Comparison of ENCODE assay signal across 2 cellular contexts in genomic region chr1:229506633-229507032, GRCh38.
TF ChIP-seq lines count a peak whose summit lies in the region.

No MANE protein-coding gene starts in this region.

TF ChIP-seq in HepG2, 621 proteins besides CTCF, POLR2A, EP300 and RAD21:
- TF ChIP-seq SP140L (CRISPR knock-in tag; IDR thresholded peaks at IDR 0.05; ENCODE audit: borderline replicate concordance) (no peak), GPBP1L1 (CRISPR knock-in tag; IDR thresholded peaks at IDR 0.05) (no peak), ZNF614 (CRISPR knock-in tag; IDR thresholded peaks at IDR 0.05; ENCODE audit: borderline replicate concordance) (no peak), ZNF30 (CRISPR knock-in tag; IDR thresholded peaks at IDR 0.05) (no peak), RNF2 (conservative IDR thresholded peaks at IDR 0.05; ENCODE audit: low read depth) (no peak), AKAP8 (CRISPR knock-in tag; IDR thresholded peaks at IDR 0.05) (no peak), HNF4A (CRISPR knock-in tag; IDR thresholded peaks at IDR 0.05) (no peak), ZNF543 (CRISPR knock-in tag; IDR thresholded peaks at IDR 0.05) (no peak)
- TF ChIP-seq, protein P1, sequence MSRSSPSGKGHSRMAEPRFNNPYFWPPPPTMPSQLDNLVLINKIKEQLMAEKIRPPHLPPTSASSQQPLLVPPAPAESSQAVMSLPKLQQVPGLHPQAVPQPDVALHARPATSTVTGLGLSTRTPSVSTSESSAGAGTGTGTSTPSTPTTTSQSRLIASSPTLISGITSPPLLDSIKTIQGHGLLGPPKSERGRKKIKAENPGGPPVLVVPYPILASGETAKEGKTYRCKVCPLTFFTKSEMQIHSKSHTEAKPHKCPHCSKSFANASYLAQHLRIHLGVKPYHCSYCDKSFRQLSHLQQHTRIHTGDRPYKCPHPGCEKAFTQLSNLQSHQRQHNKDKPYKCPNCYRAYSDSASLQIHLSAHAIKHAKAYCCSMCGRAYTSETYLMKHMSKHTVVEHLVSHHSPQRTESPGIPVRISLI (CRISPR knock-in tag; IDR thresholded peaks at IDR 0.05; ENCODE audit: borderline replicate concordance), result no peak

TF ChIP-seq in WTC11, 78 proteins besides CTCF, POLR2A, EP300 and RAD21:
- TF ChIP-seq ZNF671 (CRISPR knock-in tag; IDR thresholded peaks at IDR 0.05), result no peak
- TF ChIP-seq E2F5 (CRISPR knock-in tag; IDR thresholded peaks at IDR 0.05), result no peak
- no peak for TF ChIP-seq TCF7 (CRISPR knock-in tag; IDR thresholded peaks at IDR 0.05; ENCODE audit: low read depth)
- TF ChIP-seq HMGA2 (CRISPR knock-in tag; IDR thresholded peaks at IDR 0.05), result no peak
- TF ChIP-seq USF2 (CRISPR knock-in tag; IDR thresholded peaks at IDR 0.05), result no peak
- TF ChIP-seq, protein P2, sequence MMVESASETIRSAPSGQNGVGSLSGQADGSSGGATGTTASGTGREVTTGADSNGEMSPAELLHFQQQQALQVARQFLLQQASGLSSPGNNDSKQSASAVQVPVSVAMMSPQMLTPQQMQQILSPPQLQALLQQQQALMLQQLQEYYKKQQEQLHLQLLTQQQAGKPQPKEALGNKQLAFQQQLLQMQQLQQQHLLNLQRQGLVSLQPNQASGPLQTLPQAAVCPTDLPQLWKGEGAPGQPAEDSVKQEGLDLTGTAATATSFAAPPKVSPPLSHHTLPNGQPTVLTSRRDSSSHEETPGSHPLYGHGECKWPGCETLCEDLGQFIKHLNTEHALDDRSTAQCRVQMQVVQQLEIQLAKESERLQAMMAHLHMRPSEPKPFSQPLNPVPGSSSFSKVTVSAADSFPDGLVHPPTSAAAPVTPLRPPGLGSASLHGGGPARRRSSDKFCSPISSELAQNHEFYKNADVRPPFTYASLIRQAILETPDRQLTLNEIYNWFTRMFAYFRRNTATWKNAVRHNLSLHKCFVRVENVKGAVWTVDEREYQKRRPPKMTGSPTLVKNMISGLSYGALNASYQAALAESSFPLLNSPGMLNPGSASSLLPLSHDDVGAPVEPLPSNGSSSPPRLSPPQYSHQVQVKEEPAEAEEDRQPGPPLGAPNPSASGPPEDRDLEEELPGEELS (CRISPR knock-in tag; IDR thresholded peaks at IDR 0.05), result no peak
- TF ChIP-seq ZNF138 (CRISPR knock-in tag; conservative IDR thresholded peaks at IDR 0.05), result no peak
- no peak for TF ChIP-seq NR2C2 (CRISPR knock-in tag; IDR thresholded peaks at IDR 0.05)
- TF ChIP-seq AR (CRISPR knock-in tag; IDR thresholded peaks at IDR 0.05), result no peak
- TF ChIP-seq FOXK1 (CRISPR knock-in tag; IDR thresholded peaks at IDR 0.05), result no peak
- no peak for TF ChIP-seq RELA (CRISPR knock-in tag; IDR thresholded peaks at IDR 0.05; ENCODE audit: borderline replicate concordance)
- TF ChIP-seq KAT7 (CRISPR knock-in tag; IDR thresholded peaks at IDR 0.05; ENCODE audit: borderline replicate concordance), result no peak
- no peak for TF ChIP-seq PREB (CRISPR knock-in tag; IDR thresholded peaks at IDR 0.05; ENCODE audit: borderline replicate concordance)
- no peak for TF ChIP-seq ATF3 (CRISPR knock-in tag; conservative IDR thresholded peaks at IDR 0.05)
- TF ChIP-seq ZNF396 (CRISPR knock-in tag; IDR thresholded peaks at IDR 0.05; ENCODE audit: borderline replicate concordance), result no peak
- TF ChIP-seq, protein P3, sequence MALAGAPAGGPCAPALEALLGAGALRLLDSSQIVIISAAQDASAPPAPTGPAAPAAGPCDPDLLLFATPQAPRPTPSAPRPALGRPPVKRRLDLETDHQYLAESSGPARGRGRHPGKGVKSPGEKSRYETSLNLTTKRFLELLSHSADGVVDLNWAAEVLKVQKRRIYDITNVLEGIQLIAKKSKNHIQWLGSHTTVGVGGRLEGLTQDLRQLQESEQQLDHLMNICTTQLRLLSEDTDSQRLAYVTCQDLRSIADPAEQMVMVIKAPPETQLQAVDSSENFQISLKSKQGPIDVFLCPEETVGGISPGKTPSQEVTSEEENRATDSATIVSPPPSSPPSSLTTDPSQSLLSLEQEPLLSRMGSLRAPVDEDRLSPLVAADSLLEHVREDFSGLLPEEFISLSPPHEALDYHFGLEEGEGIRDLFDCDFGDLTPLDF (CRISPR knock-in tag; IDR thresholded peaks at IDR 0.05), result no peak
- TF ChIP-seq, protein P4, sequence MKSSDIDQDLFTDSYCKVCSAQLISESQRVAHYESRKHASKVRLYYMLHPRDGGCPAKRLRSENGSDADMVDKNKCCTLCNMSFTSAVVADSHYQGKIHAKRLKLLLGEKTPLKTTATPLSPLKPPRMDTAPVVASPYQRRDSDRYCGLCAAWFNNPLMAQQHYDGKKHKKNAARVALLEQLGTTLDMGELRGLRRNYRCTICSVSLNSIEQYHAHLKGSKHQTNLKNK (CRISPR knock-in tag; IDR thresholded peaks at IDR 0.05), result no peak
- TF ChIP-seq ETV6 (CRISPR knock-in tag; IDR thresholded peaks at IDR 0.05), result no peak
- TF ChIP-seq, protein P5, sequence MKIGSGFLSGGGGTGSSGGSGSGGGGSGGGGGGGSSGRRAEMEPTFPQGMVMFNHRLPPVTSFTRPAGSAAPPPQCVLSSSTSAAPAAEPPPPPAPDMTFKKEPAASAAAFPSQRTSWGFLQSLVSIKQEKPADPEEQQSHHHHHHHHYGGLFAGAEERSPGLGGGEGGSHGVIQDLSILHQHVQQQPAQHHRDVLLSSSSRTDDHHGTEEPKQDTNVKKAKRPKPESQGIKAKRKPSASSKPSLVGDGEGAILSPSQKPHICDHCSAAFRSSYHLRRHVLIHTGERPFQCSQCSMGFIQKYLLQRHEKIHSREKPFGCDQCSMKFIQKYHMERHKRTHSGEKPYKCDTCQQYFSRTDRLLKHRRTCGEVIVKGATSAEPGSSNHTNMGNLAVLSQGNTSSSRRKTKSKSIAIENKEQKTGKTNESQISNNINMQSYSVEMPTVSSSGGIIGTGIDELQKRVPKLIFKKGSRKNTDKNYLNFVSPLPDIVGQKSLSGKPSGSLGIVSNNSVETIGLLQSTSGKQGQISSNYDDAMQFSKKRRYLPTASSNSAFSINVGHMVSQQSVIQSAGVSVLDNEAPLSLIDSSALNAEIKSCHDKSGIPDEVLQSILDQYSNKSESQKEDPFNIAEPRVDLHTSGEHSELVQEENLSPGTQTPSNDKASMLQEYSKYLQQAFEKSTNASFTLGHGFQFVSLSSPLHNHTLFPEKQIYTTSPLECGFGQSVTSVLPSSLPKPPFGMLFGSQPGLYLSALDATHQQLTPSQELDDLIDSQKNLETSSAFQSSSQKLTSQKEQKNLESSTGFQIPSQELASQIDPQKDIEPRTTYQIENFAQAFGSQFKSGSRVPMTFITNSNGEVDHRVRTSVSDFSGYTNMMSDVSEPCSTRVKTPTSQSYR (CRISPR knock-in tag; IDR thresholded peaks at IDR 0.05), result no peak
- TF ChIP-seq TEAD4 (CRISPR knock-in tag; IDR thresholded peaks at IDR 0.05), result no peak
